ENCODE assay signal across 2 cellular contexts in the genomic region with DNA sequence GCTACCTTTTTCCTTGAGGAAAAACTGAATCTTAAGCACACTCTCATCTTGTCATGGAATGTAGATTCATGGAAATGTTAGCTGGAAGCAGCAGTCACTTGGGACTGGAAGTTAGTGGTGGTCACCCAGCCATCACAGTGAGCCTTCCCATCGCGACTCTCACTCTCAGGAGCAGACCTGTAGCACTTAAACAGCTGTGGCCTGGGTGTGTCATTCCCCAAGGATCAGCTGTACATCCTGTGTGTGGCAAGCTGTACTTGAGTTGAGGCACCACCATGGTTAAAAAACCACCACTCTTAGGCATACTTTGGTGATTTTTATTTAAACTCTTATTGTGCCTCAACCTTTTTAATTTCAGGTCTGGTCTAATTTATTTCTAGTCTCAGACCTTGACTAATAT.
TF ChIP-seq lines count a peak whose summit lies in the region.

No MANE protein-coding gene starts in this region.

TF ChIP-seq in IMR-90, 13 proteins besides CTCF, POLR2A, EP300 and RAD21:
- TF ChIP-seq BHLHE40 (IDR thresholded peaks at IDR 0.05; ENCODE audit: low read depth, low read length) = no peak
- TF ChIP-seq MAFK (IDR thresholded peaks at IDR 0.05; ENCODE audit: low read depth, low read length) = no peak
- no peak for TF ChIP-seq MAZ (IDR thresholded peaks at IDR 0.05; ENCODE audit: borderline replicate concordance, low read depth, low read length)

TF ChIP-seq in WTC11, 78 proteins besides CTCF, POLR2A, EP300 and RAD21:
- TF ChIP-seq, protein P1, sequence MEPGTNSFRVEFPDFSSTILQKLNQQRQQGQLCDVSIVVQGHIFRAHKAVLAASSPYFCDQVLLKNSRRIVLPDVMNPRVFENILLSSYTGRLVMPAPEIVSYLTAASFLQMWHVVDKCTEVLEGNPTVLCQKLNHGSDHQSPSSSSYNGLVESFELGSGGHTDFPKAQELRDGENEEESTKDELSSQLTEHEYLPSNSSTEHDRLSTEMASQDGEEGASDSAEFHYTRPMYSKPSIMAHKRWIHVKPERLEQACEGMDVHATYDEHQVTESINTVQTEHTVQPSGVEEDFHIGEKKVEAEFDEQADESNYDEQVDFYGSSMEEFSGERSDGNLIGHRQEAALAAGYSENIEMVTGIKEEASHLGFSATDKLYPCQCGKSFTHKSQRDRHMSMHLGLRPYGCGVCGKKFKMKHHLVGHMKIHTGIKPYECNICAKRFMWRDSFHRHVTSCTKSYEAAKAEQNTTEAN (CRISPR knock-in tag; IDR thresholded peaks at IDR 0.05) = no peak
- TF ChIP-seq JAZF1 (CRISPR knock-in tag; IDR thresholded peaks at IDR 0.05) (no peak), CREM (CRISPR knock-in tag; IDR thresholded peaks at IDR 0.05) (no peak), ZBTB21 (CRISPR knock-in tag; IDR thresholded peaks at IDR 0.05; ENCODE audit: borderline replicate concordance) (no peak), NFE2L1 (CRISPR knock-in tag; IDR thresholded peaks at IDR 0.05) (no peak), TEAD1 (CRISPR knock-in tag; IDR thresholded peaks at IDR 0.05) (no peak), ZNF317 (CRISPR knock-in tag; IDR thresholded peaks at IDR 0.05; ENCODE audit: borderline replicate concordance, low read depth) (no peak)
- TF ChIP-seq, protein P2, sequence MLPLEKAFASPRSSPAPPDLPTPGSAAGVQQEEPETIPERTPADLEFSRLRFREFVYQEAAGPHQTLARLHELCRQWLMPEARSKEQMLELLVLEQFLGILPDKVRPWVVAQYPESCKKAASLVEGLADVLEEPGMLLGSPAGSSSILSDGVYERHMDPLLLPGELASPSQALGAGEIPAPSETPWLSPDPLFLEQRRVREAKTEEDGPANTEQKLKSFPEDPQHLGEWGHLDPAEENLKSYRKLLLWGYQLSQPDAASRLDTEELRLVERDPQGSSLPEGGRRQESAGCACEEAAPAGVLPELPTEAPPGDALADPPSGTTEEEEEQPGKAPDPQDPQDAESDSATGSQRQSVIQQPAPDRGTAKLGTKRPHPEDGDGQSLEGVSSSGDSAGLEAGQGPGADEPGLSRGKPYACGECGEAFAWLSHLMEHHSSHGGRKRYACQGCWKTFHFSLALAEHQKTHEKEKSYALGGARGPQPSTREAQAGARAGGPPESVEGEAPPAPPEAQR (CRISPR knock-in tag; IDR thresholded peaks at IDR 0.05) = no peak
- TF ChIP-seq, protein P3, sequence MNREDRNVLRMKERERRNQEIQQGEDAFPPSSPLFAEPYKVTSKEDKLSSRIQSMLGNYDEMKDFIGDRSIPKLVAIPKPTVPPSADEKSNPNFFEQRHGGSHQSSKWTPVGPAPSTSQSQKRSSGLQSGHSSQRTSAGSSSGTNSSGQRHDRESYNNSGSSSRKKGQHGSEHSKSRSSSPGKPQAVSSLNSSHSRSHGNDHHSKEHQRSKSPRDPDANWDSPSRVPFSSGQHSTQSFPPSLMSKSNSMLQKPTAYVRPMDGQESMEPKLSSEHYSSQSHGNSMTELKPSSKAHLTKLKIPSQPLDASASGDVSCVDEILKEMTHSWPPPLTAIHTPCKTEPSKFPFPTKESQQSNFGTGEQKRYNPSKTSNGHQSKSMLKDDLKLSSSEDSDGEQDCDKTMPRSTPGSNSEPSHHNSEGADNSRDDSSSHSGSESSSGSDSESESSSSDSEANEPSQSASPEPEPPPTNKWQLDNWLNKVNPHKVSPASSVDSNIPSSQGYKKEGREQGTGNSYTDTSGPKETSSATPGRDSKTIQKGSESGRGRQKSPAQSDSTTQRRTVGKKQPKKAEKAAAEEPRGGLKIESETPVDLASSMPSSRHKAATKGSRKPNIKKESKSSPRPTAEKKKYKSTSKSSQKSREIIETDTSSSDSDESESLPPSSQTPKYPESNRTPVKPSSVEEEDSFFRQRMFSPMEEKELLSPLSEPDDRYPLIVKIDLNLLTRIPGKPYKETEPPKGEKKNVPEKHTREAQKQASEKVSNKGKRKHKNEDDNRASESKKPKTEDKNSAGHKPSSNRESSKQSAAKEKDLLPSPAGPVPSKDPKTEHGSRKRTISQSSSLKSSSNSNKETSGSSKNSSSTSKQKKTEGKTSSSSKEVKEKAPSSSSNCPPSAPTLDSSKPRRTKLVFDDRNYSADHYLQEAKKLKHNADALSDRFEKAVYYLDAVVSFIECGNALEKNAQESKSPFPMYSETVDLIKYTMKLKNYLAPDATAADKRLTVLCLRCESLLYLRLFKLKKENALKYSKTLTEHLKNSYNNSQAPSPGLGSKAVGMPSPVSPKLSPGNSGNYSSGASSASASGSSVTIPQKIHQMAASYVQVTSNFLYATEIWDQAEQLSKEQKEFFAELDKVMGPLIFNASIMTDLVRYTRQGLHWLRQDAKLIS (CRISPR knock-in tag; IDR thresholded peaks at IDR 0.05; ENCODE audit: borderline replicate concordance) = no peak
- TF ChIP-seq, protein P4, sequence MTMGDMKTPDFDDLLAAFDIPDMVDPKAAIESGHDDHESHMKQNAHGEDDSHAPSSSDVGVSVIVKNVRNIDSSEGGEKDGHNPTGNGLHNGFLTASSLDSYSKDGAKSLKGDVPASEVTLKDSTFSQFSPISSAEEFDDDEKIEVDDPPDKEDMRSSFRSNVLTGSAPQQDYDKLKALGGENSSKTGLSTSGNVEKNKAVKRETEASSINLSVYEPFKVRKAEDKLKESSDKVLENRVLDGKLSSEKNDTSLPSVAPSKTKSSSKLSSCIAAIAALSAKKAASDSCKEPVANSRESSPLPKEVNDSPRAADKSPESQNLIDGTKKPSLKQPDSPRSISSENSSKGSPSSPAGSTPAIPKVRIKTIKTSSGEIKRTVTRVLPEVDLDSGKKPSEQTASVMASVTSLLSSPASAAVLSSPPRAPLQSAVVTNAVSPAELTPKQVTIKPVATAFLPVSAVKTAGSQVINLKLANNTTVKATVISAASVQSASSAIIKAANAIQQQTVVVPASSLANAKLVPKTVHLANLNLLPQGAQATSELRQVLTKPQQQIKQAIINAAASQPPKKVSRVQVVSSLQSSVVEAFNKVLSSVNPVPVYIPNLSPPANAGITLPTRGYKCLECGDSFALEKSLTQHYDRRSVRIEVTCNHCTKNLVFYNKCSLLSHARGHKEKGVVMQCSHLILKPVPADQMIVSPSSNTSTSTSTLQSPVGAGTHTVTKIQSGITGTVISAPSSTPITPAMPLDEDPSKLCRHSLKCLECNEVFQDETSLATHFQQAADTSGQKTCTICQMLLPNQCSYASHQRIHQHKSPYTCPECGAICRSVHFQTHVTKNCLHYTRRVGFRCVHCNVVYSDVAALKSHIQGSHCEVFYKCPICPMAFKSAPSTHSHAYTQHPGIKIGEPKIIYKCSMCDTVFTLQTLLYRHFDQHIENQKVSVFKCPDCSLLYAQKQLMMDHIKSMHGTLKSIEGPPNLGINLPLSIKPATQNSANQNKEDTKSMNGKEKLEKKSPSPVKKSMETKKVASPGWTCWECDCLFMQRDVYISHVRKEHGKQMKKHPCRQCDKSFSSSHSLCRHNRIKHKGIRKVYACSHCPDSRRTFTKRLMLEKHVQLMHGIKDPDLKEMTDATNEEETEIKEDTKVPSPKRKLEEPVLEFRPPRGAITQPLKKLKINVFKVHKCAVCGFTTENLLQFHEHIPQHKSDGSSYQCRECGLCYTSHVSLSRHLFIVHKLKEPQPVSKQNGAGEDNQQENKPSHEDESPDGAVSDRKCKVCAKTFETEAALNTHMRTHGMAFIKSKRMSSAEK (CRISPR knock-in tag; IDR thresholded peaks at IDR 0.05; ENCODE audit: borderline replicate concordance) = no peak
